Comparison of ENCODE assay signal across 36 cellular contexts in the genomic region with DNA sequence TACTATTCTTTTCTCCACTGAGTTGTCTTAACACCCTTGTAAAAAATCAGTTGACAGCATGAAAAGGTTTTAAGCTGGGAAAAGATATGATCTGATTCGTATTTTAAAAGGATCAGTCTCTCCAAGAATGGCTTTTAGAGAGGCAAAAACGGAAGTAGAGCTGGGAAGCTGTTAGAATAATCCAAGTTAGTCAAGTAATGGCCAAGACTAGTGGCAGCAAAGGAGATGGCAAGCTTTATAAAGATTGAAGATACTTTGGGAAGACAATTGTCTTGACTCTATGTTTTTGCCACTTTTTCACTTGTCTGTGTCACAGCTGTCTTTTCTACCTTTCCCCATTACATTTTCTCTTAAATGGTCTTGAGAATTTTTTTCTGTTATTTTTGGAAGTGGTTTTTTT.
A peak's percentile ranks its signal among the peaks of the same experiment; 100 is the strongest.
DNase-seq lines count a peak whose midpoint lies in the region; ATAC-seq and TF ChIP-seq lines count a peak whose summit lies in the region.
"Had no signal": no experiment of that assay in that cellular context is flagged by ENCODE, and none has a peak within 500 bp of the region (broad histone marks: within the 10 kb centered on the region; RNA-seq: fewer than 3 reads in every experiment).

No MANE protein-coding gene starts in this region.

- POLR2A ChIA-PET in activated CD8-positive, alpha-beta T cell treated with anti-CD3 and anti-CD28 coated beads for 36 hours (lab: Charles Lee): interaction anchor here (1.2 kb wide), 1 partner anchor 9 kb away, joined by 4 read pairs; no protein-coding TSS in a partner anchor

- no peak overlapping the region for H3K4me3 ChIP-seq in dorsolateral prefrontal cortex
- H3K4me3 ChIP-seq: SJCRH30, spleen, testis had no signal

- TF ChIP-seq CTCF in foreskin keratinocyte (conservative IDR thresholded peaks at IDR 0.05) (peak; percentile 6), type B pancreatic cell (conservative IDR thresholded peaks at IDR 0.05) (peak; percentile 53), dorsolateral prefrontal cortex (IDR thresholded peaks at IDR 0.05 in 54 of 56, conservative IDR thresholded peaks at IDR 0.05 in 2 of 56; ENCODE audit: low read depth in 1 of 56, partially characterized antibody in 56 of 56) (peak in 9 of 56 donors; percentile 7 to 34 (median 14))
- TF ChIP-seq CTCF in activated CD8-positive, alpha-beta T cell treated with anti-CD3 and anti-CD28 coated beads for 36 hours (IDR thresholded peaks at IDR 0.05): no peak

- no peaks in the 10 kb centered on the region for H3K27me3 ChIP-seq in foreskin keratinocyte
- no peaks in the 10 kb centered on the region for H3K27me3 ChIP-seq in dorsolateral prefrontal cortex
- H3K27me3 ChIP-seq: brain microvascular endothelial cell, SJCRH30, spleen, testis had no signal

- H3K36me3 Mint-ChIP-seq in type B pancreatic cell: no peaks in the 10 kb centered on the region
- no peaks in the 10 kb centered on the region for H3K36me3 Mint-ChIP-seq in activated CD8-positive, alpha-beta T cell treated with anti-CD3 and anti-CD28 coated beads for 36 hours (ENCODE audit: low read depth)
- H3K36me3 Mint-ChIP-seq: activated naive CD4-positive, alpha-beta T cell treated with anti-CD3 and anti-CD28 coated beads, Interleukin-2, amount 50 U/mL, for 24 hours had no signal

- H3K4me1 ChIP-seq in foreskin keratinocyte: no peaks in the 10 kb centered on the region
- H3K4me1 ChIP-seq: parathyroid adenoma, SJCRH30, spleen, testis had no signal

- no peak for ATAC-seq in foreskin keratinocyte
- ATAC-seq in activated CD8-positive, alpha-beta T cell treated with anti-CD3 and anti-CD28 coated beads for 36 hours: no peak
- ATAC-seq: left colon, right cardiac atrium had no signal

- CTCF ChIA-PET in activated CD8-positive, alpha-beta T cell treated with anti-CD3 and anti-CD28 coated beads for 36 hours (lab: Charles Lee): interaction anchor here (1.2 kb wide), 1 partner anchor 12 kb away, joined by 3 read pairs; no protein-coding TSS in a partner anchor

- peak; percentile 7 for DNase-seq in SIG-M5 treated with dmso at 0.1 percent for 504 hours (lab: John Stamatoyannopoulos, UW; ENCODE audit: unreplicated experiment)
- no peak for DNase-seq in SIG-M5 (lab: John Stamatoyannopoulos, UW)
- DNase-seq in NAMALWA (ENCODE audit: low spot score): peak; percentile 1
- no peak for DNase-seq in foreskin keratinocyte
- no peak for DNase-seq in type B pancreatic cell (ENCODE audit: extremely low spot score, unreplicated experiment)
- no peak for DNase-seq in dorsolateral prefrontal cortex
- no peak for DNase-seq in NOMO-1 (lab: John Stamatoyannopoulos, UW; ENCODE audit: unreplicated experiment in 2 of 2)
- DNase-seq in activated CD8-positive, alpha-beta T cell treated with anti-CD3 and anti-CD28 coated beads for 36 hours: no peak
- DNase-seq: activated CD4-positive, alpha-beta T cell treated with anti-CD3 and anti-CD28 coated beads for 48 hours; activated CD8-positive, alpha-beta memory T cell treated with anti-CD3 and anti-CD28 coated beads for 24 hours; activated T-cell treated with anti-CD3 and anti-CD28 coated beads for 4 hours; amniotic stem cell; brain microvascular endothelial cell; Calu3; DMS79 treated with DMSO at 0.1 percent for 48 hours; hypothalamus; immature natural killer cell; left colon; NCI-H1105; NCI-H187 treated with DMSO at 0.1 percent for 48 hours; NCI-H2171; NCI-H524; right cardiac atrium; SJCRH30; spleen; stimulated activated CD4-positive, alpha-beta T cell treated with anti-CD3 and anti-CD28 coated beads, Interleukin-2, amount 100 ng/mL, for 24 hours; stimulated activated CD8-positive, alpha-beta memory T cell treated with anti-CD3 and anti-CD28 coated beads, Interleukin-4, amount 100 ng/mL, for 48 hours; SW 1271; T-helper 9 cell; testis; WERI-Rb-1 had no signal

- H3K4me1 Mint-ChIP-seq in type B pancreatic cell (ENCODE audit: unreplicated experiment): no peaks in the 10 kb centered on the region
- H3K4me1 Mint-ChIP-seq in activated CD8-positive, alpha-beta T cell treated with anti-CD3 and anti-CD28 coated beads for 36 hours (ENCODE audit: low read depth): peaks cover 10% of the 10 kb centered on the region

- no peaks in the 10 kb centered on the region for H3K9me3 Mint-ChIP-seq in type B pancreatic cell
- H3K9me3 Mint-ChIP-seq in activated CD8-positive, alpha-beta T cell treated with anti-CD3 and anti-CD28 coated beads for 36 hours: no peaks in the 10 kb centered on the region
- H3K9me3 Mint-ChIP-seq: activated naive CD4-positive, alpha-beta T cell treated with anti-CD3 and anti-CD28 coated beads, Interleukin-2, amount 50 U/mL, for 24 hours; activated T-helper 2 cell treated with anti-CD3 and anti-CD28 coated beads, Interferon-gamma antibody, Interleukin-2, Interleukin-4, amounts not matched to agents 10 μg/mL and 5 μg/mL and 100 μg/mL, durations not matched to agents 14 hours and 24 hours and 36 hours; immature natural killer cell; stimulated activated naive CD8-positive, alpha-beta T cell treated with anti-CD3 and anti-CD28 coated beads, Interleukin-15, Interleukin-2, amounts not matched to agents 100 ng/mL and 50 ng/mL, for 24 hours had no signal

- H3K27ac Mint-ChIP-seq in type B pancreatic cell: no peak overlapping the region
- no peak overlapping the region for H3K27ac Mint-ChIP-seq in activated CD8-positive, alpha-beta T cell treated with anti-CD3 and anti-CD28 coated beads for 36 hours
- H3K27ac Mint-ChIP-seq: activated naive CD4-positive, alpha-beta T cell treated with anti-CD3 and anti-CD28 coated beads, Interleukin-2, amount 50 U/mL, for 24 hours; activated T-helper 2 cell treated with anti-CD3 and anti-CD28 coated beads, Interferon-gamma antibody, Interleukin-2, Interleukin-4, amounts not matched to agents 10 μg/mL and 5 μg/mL and 100 μg/mL, durations not matched to agents 14 hours and 24 hours and 36 hours; stimulated activated naive CD8-positive, alpha-beta T cell treated with anti-CD3 and anti-CD28 coated beads, Interleukin-15, Interleukin-2, amounts not matched to agents 100 ng/mL and 50 ng/mL, for 24 hours had no signal

- H3K27me3 Mint-ChIP-seq in type B pancreatic cell: no peaks in the 10 kb centered on the region
- H3K27me3 Mint-ChIP-seq in activated CD8-positive, alpha-beta T cell treated with anti-CD3 and anti-CD28 coated beads for 36 hours: no peaks in the 10 kb centered on the region
- H3K27me3 Mint-ChIP-seq: activated naive CD4-positive, alpha-beta T cell treated with anti-CD3 and anti-CD28 coated beads, Interleukin-2, amount 50 U/mL, for 24 hours; stimulated activated naive CD8-positive, alpha-beta T cell treated with anti-CD3 and anti-CD28 coated beads, Interleukin-15, Interleukin-2, amounts not matched to agents 100 ng/mL and 50 ng/mL, for 24 hours had no signal

- H3K4me3 Mint-ChIP-seq in type B pancreatic cell: no peak overlapping the region
- no peak overlapping the region for H3K4me3 Mint-ChIP-seq in activated CD8-positive, alpha-beta T cell treated with anti-CD3 and anti-CD28 coated beads for 36 hours
- H3K4me3 Mint-ChIP-seq: activated naive CD4-positive, alpha-beta T cell treated with anti-CD3 and anti-CD28 coated beads, Interleukin-2, amount 50 U/mL, for 24 hours; stimulated activated naive CD8-positive, alpha-beta T cell treated with anti-CD3 and anti-CD28 coated beads, Interleukin-15, Interleukin-2, amounts not matched to agents 100 ng/mL and 50 ng/mL, for 24 hours had no signal

- H3K27ac ChIP-seq in foreskin keratinocyte (no peak overlapping the region), dorsolateral prefrontal cortex (no peak overlapping the region)
- H3K27ac ChIP-seq: brain microvascular endothelial cell, epithelial cell of prostate, parathyroid adenoma, SJCRH30, spleen, testis, WERI-Rb-1 had no signal

- intact Hi-C loops in dorsolateral prefrontal cortex (cut with DNase I): no loop called here
- intact Hi-C loops in activated CD8-positive, alpha-beta T cell treated with anti-CD3 and anti-CD28 coated beads for 36 hours (cut with micrococcal nuclease): no loop called here

Comparison
In these comparisons a context has a peak if more than half of its experiments do, and no peak if none do; other contexts are left out.
1. DNase-seq: peak in SIG-M5 treated with dmso at 0.1 percent for 504 hours (single experiment) and NAMALWA (single experiment); none in SIG-M5 (single experiment), foreskin keratinocyte (0 of 2), type B pancreatic cell (single experiment), dorsolateral prefrontal cortex (0 of 10), NOMO-1 (0 of 2) and activated CD8-positive, alpha-beta T cell treated with anti-CD3 and anti-CD28 coated beads for 36 hours (single experiment).